Comparison of ENCODE assay signal across 1 cellular context in genomic region chr15:93282808-93283207, GRCh38.
TF ChIP-seq lines count a peak whose summit lies in the region.

No MANE protein-coding gene starts in this region.

TF ChIP-seq in HepG2, 621 proteins besides CTCF, POLR2A, EP300 and RAD21 (continued from another document):
- no peak for TF ChIP-seq ARNT2 (CRISPR knock-in tag; IDR thresholded peaks at IDR 0.05; ENCODE audit: low read depth)
- no peak for TF ChIP-seq SCMH1 (CRISPR knock-in tag; IDR thresholded peaks at IDR 0.05; ENCODE audit: borderline replicate concordance)
- TF ChIP-seq SP2 (CRISPR knock-in tag; IDR thresholded peaks at IDR 0.05): no peak
- no peak for TF ChIP-seq ZNF136 (CRISPR knock-in tag; IDR thresholded peaks at IDR 0.05; ENCODE audit: low read depth)
- TF ChIP-seq HOMEZ (CRISPR knock-in tag; IDR thresholded peaks at IDR 0.05; ENCODE audit: low read depth): no peak
- no peak for TF ChIP-seq PCBP2 (optimal IDR thresholded peaks at IDR 0.05; ENCODE audit: low read depth, low read length, poor library complexity, severe bottlenecking)
- no peak for TF ChIP-seq ZNF607 (CRISPR knock-in tag; IDR thresholded peaks at IDR 0.05; ENCODE audit: borderline replicate concordance)
- no peak for TF ChIP-seq ATRX (CRISPR knock-in tag; IDR thresholded peaks at IDR 0.05; ENCODE audit: borderline replicate concordance)
- TF ChIP-seq MLXIP (CRISPR knock-in tag; IDR thresholded peaks at IDR 0.05; ENCODE audit: borderline replicate concordance): no peak
- no peak for TF ChIP-seq SALL2 (CRISPR knock-in tag; IDR thresholded peaks at IDR 0.05)
TF ChIP-seq in HepG2: peak in this region for 0.
